28 cellular contexts compared by ENCODE assay signal in genomic region chr13:62564770-62565169, GRCh38.
"Had no signal": no experiment of that assay in that cellular context is flagged by ENCODE, and none has a peak within 500 bp of the region (broad histone marks: within the 10 kb centered on the region; RNA-seq: fewer than 3 reads in every experiment).

No MANE protein-coding gene starts in this region.

- H3K27ac Mint-ChIP-seq: natural killer cell; nephron; neural progenitor cell; progenitor cell of endocrine pancreas; stimulated activated effector memory CD8-positive, alpha-beta T cell treated with anti-CD3 and anti-CD28 coated beads, Interleukin-12 subunit alpha, Interleukin-12 subunit beta, amount 100 ng/mL, for 72 hours; stimulated activated naive B cell treated with anti-CD40 and anti-IgM and Interleukin-4, amounts not matched to agents 10 μg/mL and 1 μg/mL and 100 μg/mL, for 72 hours; stimulated activated naive CD8-positive, alpha-beta T cell treated with anti-CD3 and anti-CD28 coated beads, Interleukin-15, Interleukin-2, amounts not matched to agents 100 ng/mL and 50 ng/mL, for 24 hours had no signal

- H3K36me3 Mint-ChIP-seq: natural killer cell; neural progenitor cell; stimulated activated effector memory CD8-positive, alpha-beta T cell treated with anti-CD3 and anti-CD28 coated beads, Interleukin-12 subunit alpha, Interleukin-12 subunit beta, amount 100 ng/mL, for 72 hours; stimulated activated naive B cell treated with anti-CD40 and anti-IgM and Interleukin-4, amounts not matched to agents 10 μg/mL and 1 μg/mL and 100 μg/mL, for 72 hours had no signal

- H3K4me3 ChIP-seq: neural progenitor cell, ovary, psoas muscle, right lobe of liver, sigmoid colon, stomach, thoracic aorta, thyroid gland, tibial nerve, upper lobe of right lung, uterus had no signal

- H3K4me3 Mint-ChIP-seq: natural killer cell; nephron; neural progenitor cell; stimulated activated effector memory CD8-positive, alpha-beta T cell treated with anti-CD3 and anti-CD28 coated beads, Interleukin-12 subunit alpha, Interleukin-12 subunit beta, amount 100 ng/mL, for 72 hours; stimulated activated naive B cell treated with anti-CD40 and anti-IgM and Interleukin-4, amounts not matched to agents 10 μg/mL and 1 μg/mL and 100 μg/mL, for 72 hours; stimulated activated naive CD8-positive, alpha-beta T cell treated with anti-CD3 and anti-CD28 coated beads, Interleukin-15, Interleukin-2, amounts not matched to agents 100 ng/mL and 50 ng/mL, for 24 hours had no signal

- H3K79me2 ChIP-seq: parathyroid adenoma had no signal

- H3K27ac ChIP-seq: neural progenitor cell, ovary, parathyroid adenoma, psoas muscle, right lobe of liver, sigmoid colon, stomach, thoracic aorta, thyroid gland, tibial nerve, upper lobe of right lung, uterus had no signal

- DNase-seq: natural killer cell; occipital lobe; ovary; posterior cingulate gyrus; psoas muscle; right cardiac atrium; right lobe of liver; sigmoid colon; small intestine; stimulated activated CD4-positive, alpha-beta T cell treated with anti-CD3 and anti-CD28 coated beads, Interleukin-15, amount 100 ng/mL, for 24 hours; stimulated activated CD4-positive, alpha-beta T cell treated with anti-CD3 and anti-CD28 coated beads, Interleukin-2, amount 100 ng/mL, for 24 hours; stimulated activated CD4-positive, alpha-beta T cell treated with anti-CD3 and anti-CD28 coated beads, Interleukin-2, amount 100 ng/mL, for 48 hours; stimulated activated CD4-positive, alpha-beta T cell treated with anti-CD3 and anti-CD28 coated beads, Interleukin-4, amount 100 ng/mL, for 24 hours; stimulated activated naive B cell treated with anti-CD40 and anti-IgM and Interleukin-4, amounts not matched to agents 10 μg/mL and 1 μg/mL and 100 μg/mL, for 72 hours; stimulated activated naive CD4-positive, alpha-beta T cell treated with Interleukin-2 at 50 U/mL for 16 hours; stomach; thyroid gland; trophoblast cell; upper lobe of right lung; uterus had no signal

- H3K36me3 ChIP-seq: neural progenitor cell, ovary, right lobe of liver, sigmoid colon, stomach, thoracic aorta, thyroid gland, tibial nerve, upper lobe of right lung, uterus had no signal

- H3K9ac ChIP-seq: neural progenitor cell, parathyroid adenoma had no signal

- H3K4me1 ChIP-seq: neural progenitor cell, parathyroid adenoma, psoas muscle, right lobe of liver, sigmoid colon, stomach, thyroid gland, tibial nerve, upper lobe of right lung, uterus had no signal

- H3K9me3 ChIP-seq: ovary, psoas muscle, right lobe of liver, sigmoid colon, stomach, thoracic aorta, thyroid gland, tibial nerve, upper lobe of right lung, uterus had no signal

- H3K9me3 Mint-ChIP-seq: nephron, neural progenitor cell had no signal

- H2AFZ ChIP-seq: neural progenitor cell, parathyroid adenoma had no signal

- H3K4me2 ChIP-seq: neural progenitor cell had no signal

- H3K27me3 Mint-ChIP-seq: progenitor cell of endocrine pancreas; stimulated activated naive B cell treated with anti-CD40 and anti-IgM and Interleukin-4, amounts not matched to agents 10 μg/mL and 1 μg/mL and 100 μg/mL, for 72 hours; stimulated activated naive CD8-positive, alpha-beta T cell treated with anti-CD3 and anti-CD28 coated beads, Interleukin-15, Interleukin-2, amounts not matched to agents 100 ng/mL and 50 ng/mL, for 24 hours had no signal

- H3K4me1 Mint-ChIP-seq: natural killer cell; nephron; neural progenitor cell; stimulated activated effector memory CD8-positive, alpha-beta T cell treated with anti-CD3 and anti-CD28 coated beads, Interleukin-12 subunit alpha, Interleukin-12 subunit beta, amount 100 ng/mL, for 72 hours; stimulated activated naive B cell treated with anti-CD40 and anti-IgM and Interleukin-4, amounts not matched to agents 10 μg/mL and 1 μg/mL and 100 μg/mL, for 72 hours had no signal

- H3K27me3 ChIP-seq: neural progenitor cell, ovary, right lobe of liver, sigmoid colon, stomach, thyroid gland, tibial nerve, upper lobe of right lung, uterus had no signal

- ATAC-seq: natural killer cell; psoas muscle; right cardiac atrium; right lobe of liver; stimulated activated effector memory CD8-positive, alpha-beta T cell treated with anti-CD3 and anti-CD28 coated beads, Interleukin-12 subunit alpha, Interleukin-12 subunit beta, amount 100 ng/mL, for 72 hours; stimulated activated naive B cell treated with anti-CD40 and anti-IgM and Interleukin-4, amounts not matched to agents 10 μg/mL and 1 μg/mL and 100 μg/mL, for 72 hours; upper lobe of right lung had no signal
